ENCODE assay signal across 8 cellular contexts in the genomic region with DNA sequence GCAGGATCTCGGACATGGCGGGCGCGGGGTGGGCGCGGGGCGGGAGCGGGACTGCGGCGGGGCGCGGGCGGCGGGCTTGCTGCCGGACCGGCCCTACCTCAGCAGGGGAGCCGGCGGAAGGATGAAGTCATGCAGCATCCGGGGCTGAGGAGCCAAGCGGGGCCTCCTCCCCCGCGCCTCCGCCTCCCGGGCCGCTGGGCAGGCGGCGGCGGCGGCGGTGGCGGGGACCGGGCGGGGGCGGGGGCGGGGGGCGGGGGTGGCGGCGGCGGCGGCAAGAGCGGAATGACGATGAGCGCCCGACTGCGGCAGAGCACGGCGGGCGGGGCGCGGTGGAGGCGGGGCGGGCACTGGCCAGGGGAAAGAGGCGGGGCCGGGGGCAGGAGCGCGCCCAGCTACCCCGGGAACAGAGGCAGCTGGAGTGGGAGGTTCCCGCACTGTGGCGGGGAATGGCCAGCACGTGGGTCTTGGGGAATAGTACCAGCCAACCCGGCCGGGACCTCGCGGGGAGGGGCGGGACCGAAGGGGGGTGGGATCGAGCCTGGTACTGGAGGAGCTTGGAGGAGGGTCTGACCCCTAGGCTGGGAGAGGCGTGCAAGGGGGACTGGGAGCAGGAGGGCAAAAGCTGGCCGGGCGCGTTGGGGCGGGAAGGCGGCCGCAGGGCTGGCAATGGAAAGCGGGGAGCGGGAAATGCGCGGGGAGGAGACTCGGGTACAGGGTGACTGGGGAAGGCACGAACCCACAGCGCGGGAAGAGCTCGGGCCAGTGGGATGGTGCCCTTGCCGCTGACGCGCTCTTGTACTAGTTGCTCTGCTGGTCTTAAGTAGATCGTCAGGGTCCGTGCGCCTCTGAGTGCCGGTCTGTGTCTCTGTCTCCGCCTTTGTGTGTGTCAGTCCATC. TPM values are rescaled to one million over a fixed set of nuclear protein-coding genes. Genes with fewer than 3 reads are reported as not detected.
A peak's percentile ranks its signal among the peaks of the same experiment; 100 is the strongest.
DNase-seq lines count a peak whose midpoint lies in the region; ATAC-seq lines count a peak whose summit lies in the region.

TSS of gene CAMK2N2 (minus strand) at position 284 of the 896 bp plus-strand sequence. CDS start at position 16, 268 bp downstream.

- WGBS in mesodermal cell (ENCODE audit: insufficient coverage in 2 of 2), 2 experiments, result 0 to 1% methylated on average over 35 to 56 of the region's 91 CpGs

- peaks cover 53% of the 10 kb centered on the region for H3K27me3 ChIP-seq in HUES48 (ENCODE audit: control insufficient read depth, insufficient read depth, low read length)

- H3K4me3 ChIP-seq in HUES48 (ENCODE audit: low read depth, low read length), result peak within 1 kb of the TSS; percentile 73
- peak within 1 kb of the TSS; percentile 44 for H3K4me3 ChIP-seq in mesodermal cell (ENCODE audit: extremely low read depth, insufficient read depth, low read length, poor library complexity, severe bottlenecking)

- peaks cover 26% of the 10 kb centered on the region for H3K4me1 Mint-ChIP-seq in stimulated activated naive CD8-positive, alpha-beta T cell treated with anti-CD3 and anti-CD28 coated beads, Interleukin-15, amount 100 ng/mL, for 72 hours

- H3K27ac ChIP-seq in HUES48 (ENCODE audit: low read depth, low read length) (peak within 1 kb of the TSS; percentile 69), mesodermal cell (ENCODE audit: low read depth, low read length, severe bottlenecking) (no peak within 1 kb of the TSS)

- peak within 1 kb of the TSS; percentile 82 to 85 for H3K4me3 Mint-ChIP-seq in stimulated activated naive CD8-positive, alpha-beta T cell treated with anti-CD3 and anti-CD28 coated beads, Interleukin-15, amount 100 ng/mL, for 72 hours

- DNase-seq in Daoy (ENCODE audit: low read depth) (peak; percentile 92), NCI-H82 treated with DMSO at 0.1 percent for 48 hours (lab: John Stamatoyannopoulos, UW; ENCODE audit: unreplicated experiment) (peak; percentile 89), epidermal melanocyte (ENCODE audit: insufficient read length, low spot score) (peak; percentile 69)
- peak; percentile 75 for DNase-seq in activated CD8-positive, alpha-beta memory T cell treated with anti-CD3 and anti-CD28 coated beads, Interleukin-2, amount 50 U/mL, for 48 hours
- DNase-seq in stimulated activated naive CD8-positive, alpha-beta T cell treated with anti-CD3 and anti-CD28 coated beads, Interleukin-15, amount 100 ng/mL, for 72 hours, result peak; percentile 43 to 59

- H3K36me3 ChIP-seq in HUES48 (ENCODE audit: control insufficient read depth, insufficient read depth, low read length) (0 out of 2 replicates have a peak, but pooled peaks cover 5% of the 10 kb centered on the region), mesodermal cell (ENCODE audit: control insufficient read depth, insufficient read depth, low read length) (peaks cover 3% of the 10 kb centered on the region)

- no peaks in the 10 kb centered on the region for H3K9me3 Mint-ChIP-seq in stimulated activated naive CD8-positive, alpha-beta T cell treated with anti-CD3 and anti-CD28 coated beads, Interleukin-15, amount 100 ng/mL, for 72 hours

- H3K4me1 ChIP-seq in HUES48 (ENCODE audit: control insufficient read depth, insufficient read depth, low read length) (peaks cover 6% of the 10 kb centered on the region), mesodermal cell (ENCODE audit: control insufficient read depth, insufficient read depth, low read length, poor library complexity, severe bottlenecking) (peaks cover 8% of the 10 kb centered on the region)

- H3K9ac ChIP-seq in HUES48 (ENCODE audit: low read depth, low read length), result 0 out of 2 replicates have a peak within 1 kb of the TSS, but pooled peaks have one; percentile 26

- peaks cover 73% of the 10 kb centered on the region for H3K27me3 Mint-ChIP-seq in stimulated activated naive CD8-positive, alpha-beta T cell treated with anti-CD3 and anti-CD28 coated beads, Interleukin-15, amount 100 ng/mL, for 72 hours

- no peaks in the 10 kb centered on the region for H3K9me3 ChIP-seq in HUES48 (ENCODE audit: control insufficient read depth, insufficient read depth, low read length)
- no peaks in the 10 kb centered on the region for H3K9me3 ChIP-seq in mesodermal cell (ENCODE audit: control insufficient read depth, low read length)

- peak within 1 kb of the TSS in 1 of 2 donors; percentile 1 for H3K27ac Mint-ChIP-seq in stimulated activated naive CD8-positive, alpha-beta T cell treated with anti-CD3 and anti-CD28 coated beads, Interleukin-15, amount 100 ng/mL, for 72 hours

- ATAC-seq in stimulated activated naive CD8-positive, alpha-beta T cell treated with anti-CD3 and anti-CD28 coated beads, Interleukin-15, amount 100 ng/mL, for 72 hours, result peak; percentile 72
- ATAC-seq in HG03045 (IDR thresholded peaks at IDR 0.05; ENCODE audit: unreplicated experiment), result no peak

RNA-seq across cellular contexts. Expression of gene CAMK2N2, which starts in this region (rescaled TPM):
- total RNA-seq in Daoy (2014; rRNA removed; shearing (Covaris generic)), result 0.11 and 0.95 TPM in 2 replicates
- 1.5 TPM for polyA plus RNA-seq in mesodermal cell (2013, experiment 1 of 2)
- 0.86 TPM for polyA plus RNA-seq in mesodermal cell (2013, experiment 2 of 2)

Comparison
In these comparisons a context has a peak if more than half of its experiments do, and no peak if none do; other contexts are left out.
1. Peak in DNase-seq in Daoy; RNA of the gene not detected or under 1 TPM.